In the genomic region with DNA sequence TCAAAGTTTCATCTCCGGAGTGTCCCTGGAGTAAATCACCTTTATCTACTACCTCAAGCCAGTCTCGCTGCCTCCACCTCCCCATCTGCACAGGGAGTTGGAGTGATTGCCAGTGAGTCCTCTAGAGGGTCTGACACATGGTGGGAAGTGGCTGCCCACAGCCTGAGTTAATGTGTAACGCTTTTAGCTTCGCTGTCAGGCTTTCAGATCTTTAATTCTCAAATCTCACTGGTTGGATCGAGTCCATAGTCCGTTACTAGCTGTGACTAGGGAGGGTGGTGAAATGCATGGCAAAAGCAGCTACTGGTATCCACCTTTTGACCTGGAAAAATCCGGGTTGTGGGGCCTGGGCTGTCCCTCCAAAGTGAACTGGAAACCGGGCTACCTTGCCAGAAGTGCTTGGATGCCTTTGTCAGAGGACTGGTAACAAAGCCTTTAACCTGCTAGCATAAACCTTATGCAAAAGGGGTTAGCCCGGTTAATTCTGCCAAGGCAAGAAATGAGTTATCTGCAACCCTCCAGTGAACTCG, we compare ENCODE assay signal across 2 cellular contexts.
TF ChIP-seq lines count a peak whose summit lies in the region.

No MANE protein-coding gene starts in this region.

TF ChIP-seq in WTC11, 78 proteins besides CTCF, POLR2A, EP300 and RAD21:
- 0 out of 2 replicates have a peak, but pooled peaks have one; percentile 47 for TF ChIP-seq GABPB1 (CRISPR knock-in tag; IDR thresholded peaks at IDR 0.05)
- no peak for TF ChIP-seq ZBTB21 (CRISPR knock-in tag; IDR thresholded peaks at IDR 0.05; ENCODE audit: borderline replicate concordance)
- no peak for TF ChIP-seq ESRRA (CRISPR knock-in tag; IDR thresholded peaks at IDR 0.05; ENCODE audit: borderline replicate concordance)

TF ChIP-seq in HepG2, 621 proteins besides CTCF, POLR2A, EP300 and RAD21 (continues in another document):
- TF ChIP-seq, protein P1, sequence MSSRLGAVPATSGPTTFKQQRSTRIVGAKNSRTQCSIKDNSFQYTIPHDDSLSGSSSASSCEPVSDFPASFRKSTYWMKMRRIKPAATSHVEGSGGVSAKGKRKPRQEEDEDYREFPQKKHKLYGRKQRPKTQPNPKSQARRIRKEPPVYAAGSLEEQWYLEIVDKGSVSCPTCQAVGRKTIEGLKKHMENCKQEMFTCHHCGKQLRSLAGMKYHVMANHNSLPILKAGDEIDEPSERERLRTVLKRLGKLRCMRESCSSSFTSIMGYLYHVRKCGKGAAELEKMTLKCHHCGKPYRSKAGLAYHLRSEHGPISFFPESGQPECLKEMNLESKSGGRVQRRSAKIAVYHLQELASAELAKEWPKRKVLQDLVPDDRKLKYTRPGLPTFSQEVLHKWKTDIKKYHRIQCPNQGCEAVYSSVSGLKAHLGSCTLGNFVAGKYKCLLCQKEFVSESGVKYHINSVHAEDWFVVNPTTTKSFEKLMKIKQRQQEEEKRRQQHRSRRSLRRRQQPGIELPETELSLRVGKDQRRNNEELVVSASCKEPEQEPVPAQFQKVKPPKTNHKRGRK (CRISPR knock-in tag; IDR thresholded peaks at IDR 0.05): no peak
- TF ChIP-seq, protein P2, sequence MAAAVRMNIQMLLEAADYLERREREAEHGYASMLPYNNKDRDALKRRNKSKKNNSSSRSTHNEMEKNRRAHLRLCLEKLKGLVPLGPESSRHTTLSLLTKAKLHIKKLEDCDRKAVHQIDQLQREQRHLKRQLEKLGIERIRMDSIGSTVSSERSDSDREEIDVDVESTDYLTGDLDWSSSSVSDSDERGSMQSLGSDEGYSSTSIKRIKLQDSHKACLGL (CRISPR knock-in tag; IDR thresholded peaks at IDR 0.05): no peak
- TF ChIP-seq ZSCAN25 (CRISPR knock-in tag; IDR thresholded peaks at IDR 0.05) (no peak), POGZ (CRISPR knock-in tag; IDR thresholded peaks at IDR 0.05) (peak; percentile 29; the same call in 1 of the 2 replicates), TEAD3 (CRISPR knock-in tag; optimal IDR thresholded peaks at IDR 0.05; ENCODE audit: borderline replicate concordance) (no peak), NR2F1 (CRISPR knock-in tag; IDR thresholded peaks at IDR 0.05) (peak; percentile 57 to 80; a peak in 3 of 4 replicates), ZNF563 (CRISPR knock-in tag; IDR thresholded peaks at IDR 0.05) (no peak), ZNF367 (CRISPR knock-in tag; IDR thresholded peaks at IDR 0.05; ENCODE audit: borderline replicate concordance) (no peak), MYNN (CRISPR knock-in tag; IDR thresholded peaks at IDR 0.05; ENCODE audit: low read depth) (no peak), RARA (CRISPR knock-in tag; IDR thresholded peaks at IDR 0.05) (peak; percentile 75), ARNTL (CRISPR knock-in tag; IDR thresholded peaks at IDR 0.05) (peak; percentile 27; the same call in 1 of the 2 replicates), SOX13 (IDR thresholded peaks at IDR 0.05) (no peak), SOX13 (CRISPR knock-in tag; conservative IDR thresholded peaks at IDR 0.05 in 1 of 2, IDR thresholded peaks at IDR 0.05 in 1 of 2) (peak in 1 of 2 experiments; percentile 13; a peak in 1 of 4 replicates), ZNF350 (CRISPR knock-in tag; IDR thresholded peaks at IDR 0.05; ENCODE audit: borderline replicate concordance, low read depth) (peak; percentile 33; the same call in 1 of the 2 replicates), HOXA3 (CRISPR knock-in tag; IDR thresholded peaks at IDR 0.05) (0 out of 2 replicates have a peak, but pooled peaks have one; percentile 50), BRD4 (CRISPR knock-in tag; IDR thresholded peaks at IDR 0.05) (0 out of 2 replicates have a peak, but pooled peaks have one; percentile 19), ZSCAN29 (CRISPR knock-in tag; conservative IDR thresholded peaks at IDR 0.05) (peak; percentile 99), ZNF652 (CRISPR knock-in tag; IDR thresholded peaks at IDR 0.05; ENCODE audit: borderline replicate concordance, low read depth) (no peak), POLR2AphosphoS2 (IDR thresholded peaks at IDR 0.05; ENCODE audit: low read depth, low read length) (no peak), RNF2 (conservative IDR thresholded peaks at IDR 0.05; ENCODE audit: low read depth) (no peak), ZNF746 (CRISPR knock-in tag; IDR thresholded peaks at IDR 0.05) (no peak), PHF5A (CRISPR knock-in tag; IDR thresholded peaks at IDR 0.05; ENCODE audit: low read depth, unreplicated experiment) (no peak), RXRA (CRISPR knock-in tag; IDR thresholded peaks at IDR 0.05) (0 out of 2 replicates have a peak, but pooled peaks have one; percentile 22), XRCC5 (optimal IDR thresholded peaks at IDR 0.05; ENCODE audit: low read length) (peak; percentile 11), SAP130 (CRISPR knock-in tag; IDR thresholded peaks at IDR 0.05; ENCODE audit: low read depth) (peak; percentile 73; the same call in 1 of the 2 replicates), ZNF331 (CRISPR knock-in tag; IDR thresholded peaks at IDR 0.05) (0 out of 2 replicates have a peak, but pooled peaks have one; percentile 15), ZNF572 (CRISPR knock-in tag; IDR thresholded peaks at IDR 0.05) (0 out of 2 replicates have a peak, but pooled peaks have one; percentile 78), SP5 (CRISPR knock-in tag; IDR thresholded peaks at IDR 0.05; ENCODE audit: borderline replicate concordance, low read depth) (no peak), POLR2AphosphoS5 (IDR thresholded peaks at IDR 0.05; ENCODE audit: low read depth, low read length) (peak; percentile 83), NAIF1 (CRISPR knock-in tag; IDR thresholded peaks at IDR 0.05; ENCODE audit: borderline replicate concordance) (no peak), CENPT (CRISPR knock-in tag; IDR thresholded peaks at IDR 0.05; ENCODE audit: low read depth) (no peak), SCMH1 (CRISPR knock-in tag; IDR thresholded peaks at IDR 0.05; ENCODE audit: borderline replicate concordance) (no peak), NFIC (IDR thresholded peaks at IDR 0.05; ENCODE audit: low read length) (peak; percentile 20; the same call in 1 of the 2 replicates), TRIM24 (CRISPR knock-in tag; IDR thresholded peaks at IDR 0.05) (no peak), FLYWCH1 (CRISPR knock-in tag; IDR thresholded peaks at IDR 0.05) (no peak), MXI1 (IDR thresholded peaks at IDR 0.05; ENCODE audit: borderline replicate concordance, low read depth, low read length) (peak; percentile 74; the same call in 1 of the 3 replicates), ZMYM4 (CRISPR knock-in tag; IDR thresholded peaks at IDR 0.05) (peak; percentile 80)
- TF ChIP-seq, protein P3, sequence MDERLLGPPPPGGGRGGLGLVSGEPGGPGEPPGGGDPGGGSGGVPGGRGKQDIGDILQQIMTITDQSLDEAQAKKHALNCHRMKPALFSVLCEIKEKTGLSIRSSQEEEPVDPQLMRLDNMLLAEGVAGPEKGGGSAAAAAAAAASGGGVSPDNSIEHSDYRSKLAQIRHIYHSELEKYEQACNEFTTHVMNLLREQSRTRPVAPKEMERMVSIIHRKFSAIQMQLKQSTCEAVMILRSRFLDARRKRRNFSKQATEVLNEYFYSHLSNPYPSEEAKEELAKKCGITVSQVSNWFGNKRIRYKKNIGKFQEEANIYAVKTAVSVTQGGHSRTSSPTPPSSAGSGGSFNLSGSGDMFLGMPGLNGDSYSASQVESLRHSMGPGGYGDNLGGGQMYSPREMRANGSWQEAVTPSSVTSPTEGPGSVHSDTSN (CRISPR knock-in tag; IDR thresholded peaks at IDR 0.05): no peak
- TF ChIP-seq, protein P4, sequence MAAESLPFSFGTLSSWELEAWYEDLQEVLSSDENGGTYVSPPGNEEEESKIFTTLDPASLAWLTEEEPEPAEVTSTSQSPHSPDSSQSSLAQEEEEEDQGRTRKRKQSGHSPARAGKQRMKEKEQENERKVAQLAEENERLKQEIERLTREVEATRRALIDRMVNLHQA (CRISPR knock-in tag; IDR thresholded peaks at IDR 0.05): no peak
- TF ChIP-seq, protein P5, sequence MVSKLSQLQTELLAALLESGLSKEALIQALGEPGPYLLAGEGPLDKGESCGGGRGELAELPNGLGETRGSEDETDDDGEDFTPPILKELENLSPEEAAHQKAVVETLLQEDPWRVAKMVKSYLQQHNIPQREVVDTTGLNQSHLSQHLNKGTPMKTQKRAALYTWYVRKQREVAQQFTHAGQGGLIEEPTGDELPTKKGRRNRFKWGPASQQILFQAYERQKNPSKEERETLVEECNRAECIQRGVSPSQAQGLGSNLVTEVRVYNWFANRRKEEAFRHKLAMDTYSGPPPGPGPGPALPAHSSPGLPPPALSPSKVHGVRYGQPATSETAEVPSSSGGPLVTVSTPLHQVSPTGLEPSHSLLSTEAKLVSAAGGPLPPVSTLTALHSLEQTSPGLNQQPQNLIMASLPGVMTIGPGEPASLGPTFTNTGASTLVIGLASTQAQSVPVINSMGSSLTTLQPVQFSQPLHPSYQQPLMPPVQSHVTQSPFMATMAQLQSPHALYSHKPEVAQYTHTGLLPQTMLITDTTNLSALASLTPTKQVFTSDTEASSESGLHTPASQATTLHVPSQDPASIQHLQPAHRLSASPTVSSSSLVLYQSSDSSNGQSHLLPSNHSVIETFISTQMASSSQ (IDR thresholded peaks at IDR 0.05; ENCODE audit: low read depth): peak; percentile 89
- TF ChIP-seq, protein P5 (CRISPR knock-in tag; IDR thresholded peaks at IDR 0.05; ENCODE audit: borderline replicate concordance): peak; percentile 92
- TF ChIP-seq, protein P6, sequence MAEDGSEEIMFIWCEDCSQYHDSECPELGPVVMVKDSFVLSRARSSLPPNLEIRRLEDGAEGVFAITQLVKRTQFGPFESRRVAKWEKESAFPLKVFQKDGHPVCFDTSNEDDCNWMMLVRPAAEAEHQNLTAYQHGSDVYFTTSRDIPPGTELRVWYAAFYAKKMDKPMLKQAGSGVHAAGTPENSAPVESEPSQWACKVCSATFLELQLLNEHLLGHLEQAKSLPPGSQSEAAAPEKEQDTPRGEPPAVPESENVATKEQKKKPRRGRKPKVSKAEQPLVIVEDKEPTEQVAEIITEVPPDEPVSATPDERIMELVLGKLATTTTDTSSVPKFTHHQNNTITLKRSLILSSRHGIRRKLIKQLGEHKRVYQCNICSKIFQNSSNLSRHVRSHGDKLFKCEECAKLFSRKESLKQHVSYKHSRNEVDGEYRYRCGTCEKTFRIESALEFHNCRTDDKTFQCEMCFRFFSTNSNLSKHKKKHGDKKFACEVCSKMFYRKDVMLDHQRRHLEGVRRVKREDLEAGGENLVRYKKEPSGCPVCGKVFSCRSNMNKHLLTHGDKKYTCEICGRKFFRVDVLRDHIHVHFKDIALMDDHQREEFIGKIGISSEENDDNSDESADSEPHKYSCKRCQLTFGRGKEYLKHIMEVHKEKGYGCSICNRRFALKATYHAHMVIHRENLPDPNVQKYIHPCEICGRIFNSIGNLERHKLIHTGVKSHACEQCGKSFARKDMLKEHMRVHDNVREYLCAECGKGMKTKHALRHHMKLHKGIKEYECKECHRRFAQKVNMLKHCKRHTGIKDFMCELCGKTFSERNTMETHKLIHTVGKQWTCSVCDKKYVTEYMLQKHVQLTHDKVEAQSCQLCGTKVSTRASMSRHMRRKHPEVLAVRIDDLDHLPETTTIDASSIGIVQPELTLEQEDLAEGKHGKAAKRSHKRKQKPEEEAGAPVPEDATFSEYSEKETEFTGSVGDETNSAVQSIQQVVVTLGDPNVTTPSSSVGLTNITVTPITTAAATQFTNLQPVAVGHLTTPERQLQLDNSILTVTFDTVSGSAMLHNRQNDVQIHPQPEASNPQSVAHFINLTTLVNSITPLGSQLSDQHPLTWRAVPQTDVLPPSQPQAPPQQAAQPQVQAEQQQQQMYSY (CRISPR knock-in tag; IDR thresholded peaks at IDR 0.05): no peak
- TF ChIP-seq, protein P7, sequence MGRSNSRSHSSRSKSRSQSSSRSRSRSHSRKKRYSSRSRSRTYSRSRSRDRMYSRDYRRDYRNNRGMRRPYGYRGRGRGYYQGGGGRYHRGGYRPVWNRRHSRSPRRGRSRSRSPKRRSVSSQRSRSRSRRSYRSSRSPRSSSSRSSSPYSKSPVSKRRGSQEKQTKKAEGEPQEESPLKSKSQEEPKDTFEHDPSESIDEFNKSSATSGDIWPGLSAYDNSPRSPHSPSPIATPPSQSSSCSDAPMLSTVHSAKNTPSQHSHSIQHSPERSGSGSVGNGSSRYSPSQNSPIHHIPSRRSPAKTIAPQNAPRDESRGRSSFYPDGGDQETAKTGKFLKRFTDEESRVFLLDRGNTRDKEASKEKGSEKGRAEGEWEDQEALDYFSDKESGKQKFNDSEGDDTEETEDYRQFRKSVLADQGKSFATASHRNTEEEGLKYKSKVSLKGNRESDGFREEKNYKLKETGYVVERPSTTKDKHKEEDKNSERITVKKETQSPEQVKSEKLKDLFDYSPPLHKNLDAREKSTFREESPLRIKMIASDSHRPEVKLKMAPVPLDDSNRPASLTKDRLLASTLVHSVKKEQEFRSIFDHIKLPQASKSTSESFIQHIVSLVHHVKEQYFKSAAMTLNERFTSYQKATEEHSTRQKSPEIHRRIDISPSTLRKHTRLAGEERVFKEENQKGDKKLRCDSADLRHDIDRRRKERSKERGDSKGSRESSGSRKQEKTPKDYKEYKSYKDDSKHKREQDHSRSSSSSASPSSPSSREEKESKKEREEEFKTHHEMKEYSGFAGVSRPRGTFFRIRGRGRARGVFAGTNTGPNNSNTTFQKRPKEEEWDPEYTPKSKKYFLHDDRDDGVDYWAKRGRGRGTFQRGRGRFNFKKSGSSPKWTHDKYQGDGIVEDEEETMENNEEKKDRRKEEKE (IDR thresholded peaks at IDR 0.05): no peak
- TF ChIP-seq, protein P8, sequence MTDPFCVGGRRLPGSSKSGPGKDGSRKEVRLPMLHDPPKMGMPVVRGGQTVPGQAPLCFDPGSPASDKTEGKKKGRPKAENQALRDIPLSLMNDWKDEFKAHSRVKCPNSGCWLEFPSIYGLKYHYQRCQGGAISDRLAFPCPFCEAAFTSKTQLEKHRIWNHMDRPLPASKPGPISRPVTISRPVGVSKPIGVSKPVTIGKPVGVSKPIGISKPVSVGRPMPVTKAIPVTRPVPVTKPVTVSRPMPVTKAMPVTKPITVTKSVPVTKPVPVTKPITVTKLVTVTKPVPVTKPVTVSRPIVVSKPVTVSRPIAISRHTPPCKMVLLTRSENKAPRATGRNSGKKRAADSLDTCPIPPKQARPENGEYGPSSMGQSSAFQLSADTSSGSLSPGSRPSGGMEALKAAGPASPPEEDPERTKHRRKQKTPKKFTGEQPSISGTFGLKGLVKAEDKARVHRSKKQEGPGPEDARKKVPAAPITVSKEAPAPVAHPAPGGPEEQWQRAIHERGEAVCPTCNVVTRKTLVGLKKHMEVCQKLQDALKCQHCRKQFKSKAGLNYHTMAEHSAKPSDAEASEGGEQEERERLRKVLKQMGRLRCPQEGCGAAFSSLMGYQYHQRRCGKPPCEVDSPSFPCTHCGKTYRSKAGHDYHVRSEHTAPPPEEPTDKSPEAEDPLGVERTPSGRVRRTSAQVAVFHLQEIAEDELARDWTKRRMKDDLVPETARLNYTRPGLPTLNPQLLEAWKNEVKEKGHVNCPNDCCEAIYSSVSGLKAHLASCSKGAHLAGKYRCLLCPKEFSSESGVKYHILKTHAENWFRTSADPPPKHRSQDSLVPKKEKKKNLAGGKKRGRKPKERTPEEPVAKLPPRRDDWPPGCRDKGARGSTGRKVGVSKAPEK (CRISPR knock-in tag; IDR thresholded peaks at IDR 0.05; ENCODE audit: borderline replicate concordance): no peak
